ENCODE assay signal across 15 cellular contexts in the genomic region with DNA sequence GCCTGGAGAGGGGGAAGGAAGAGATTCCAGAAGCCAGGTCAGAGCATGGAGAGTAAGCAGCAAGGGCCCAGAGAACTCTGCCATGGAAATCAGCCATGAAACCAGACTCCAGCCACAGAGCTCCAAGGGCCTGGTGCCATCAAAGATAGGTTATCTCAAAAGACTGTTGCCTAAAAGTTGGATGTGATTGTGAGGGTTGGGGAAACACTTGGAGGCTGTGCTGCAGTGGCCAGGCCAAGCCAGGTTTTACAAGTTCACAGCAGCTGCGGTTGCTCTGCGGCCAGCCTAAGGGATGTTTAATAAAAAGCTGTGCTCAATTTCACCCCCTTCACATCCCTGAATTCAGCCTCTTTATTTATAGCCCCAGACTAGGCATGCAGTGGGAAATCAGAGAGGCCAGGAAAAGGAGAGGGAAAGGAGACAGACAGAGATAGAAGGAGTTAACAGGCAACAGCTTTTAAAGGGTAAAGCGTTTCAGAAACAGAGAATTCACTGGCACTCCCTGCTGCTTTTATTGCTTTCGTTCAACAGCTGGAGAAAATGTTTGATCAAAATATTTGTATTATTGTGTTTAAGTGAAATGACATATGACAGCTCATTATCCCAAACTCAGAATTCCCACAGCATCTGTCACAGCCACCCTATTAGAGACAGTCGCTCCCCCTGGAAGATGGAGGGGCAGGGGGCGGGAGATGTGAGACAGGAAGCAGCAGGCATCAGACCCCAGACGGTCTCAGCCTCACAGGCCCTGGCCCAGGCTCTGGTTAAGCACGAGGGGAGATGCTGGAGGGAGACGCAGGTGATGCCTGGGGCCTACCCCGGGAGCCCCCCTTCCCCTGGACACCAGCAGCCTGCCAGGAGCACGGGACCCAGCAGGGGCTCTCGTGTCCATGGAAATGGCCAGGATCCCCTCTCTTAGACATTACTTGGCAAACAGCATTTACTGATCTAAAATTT.
A peak's percentile ranks its signal among the peaks of the same experiment; 100 is the strongest.
DNase-seq lines count a peak whose midpoint lies in the region; ATAC-seq and TF ChIP-seq lines count a peak whose summit lies in the region.
"Had no signal": no experiment of that assay in that cellular context is flagged by ENCODE, and none has a peak within 500 bp of the region (broad histone marks: within the 10 kb centered on the region; RNA-seq: fewer than 3 reads in every experiment).

No MANE protein-coding gene starts in this region.

- in situ Hi-C loops in Panc1 (cut with HindIII; ENCODE audit: low pct_unique_long_range_greater_than_20kb, low sequenced_read_pairs) = no loop called here

- H3K4me2 ChIP-seq in fibroblast of lung (ENCODE audit: extremely low read depth, insufficient read depth, low read length) = peak overlapping the region; percentile 62

- no peak overlapping the region for H2AFZ ChIP-seq in fibroblast of lung (ENCODE audit: low read length)

- H3K9ac ChIP-seq in fibroblast of lung (ENCODE audit: insufficient read depth, low read length) = peak overlapping the region; percentile 25

- H3K36me3 ChIP-seq in Panc1 (ENCODE audit: control insufficient read depth, insufficient read depth, low read length) = no peaks in the 10 kb centered on the region
- H3K36me3 ChIP-seq in fibroblast of lung (ENCODE audit: control insufficient read depth, insufficient read depth, low read length) = no peaks in the 10 kb centered on the region
- no peaks in the 10 kb centered on the region for H3K36me3 ChIP-seq in upper lobe of right lung

- H3K4me3 ChIP-seq in Panc1 (ENCODE audit: low read depth in 2 of 2, low read length in 2 of 2) (no peak overlapping the region), fibroblast of lung (replicated peaks in 1 of 4; ENCODE audit: control extremely low read depth in 1 of 4, insufficient read depth in 1 of 4, low read depth in 3 of 4, low read length in 4 of 4) (no peak overlapping the region), upper lobe of right lung (no peak overlapping the region)
- H3K4me3 ChIP-seq: K562 had no signal

- DNase-seq in Panc1 (ENCODE audit: low read depth, low spot score) = no peak
- peak; percentile 77 to 79 for DNase-seq in fibroblast of lung (ENCODE audit: low read depth in 2 of 2)
- peak; percentile 96 for DNase-seq in myocyte (ENCODE audit: low read depth)
- no peak for DNase-seq in upper lobe of right lung
- DNase-seq in NCI-H128 (lab: John Stamatoyannopoulos, UW; ENCODE audit: unreplicated experiment) = no peak
- DNase-seq: activated CD4-positive, alpha-beta memory T cell treated with anti-CD3 and anti-CD28 coated beads, Interleukin-2, amount 10 ng/mL, durations not matched to agents 7 days and 5 days; activated naive CD8-positive, alpha-beta T cell treated with anti-CD3 and anti-CD28 coated beads, Interleukin-2, amount 10 ng/mL, durations not matched to agents 7 days and 5 days; DMS79 treated with DMSO at 0.1 percent for 48 hours; NCI-H446 treated with DMSO at 0.1 percent for 48 hours; stimulated activated CD4-positive, alpha-beta T cell treated with anti-CD3 and anti-CD28 coated beads, Interleukin-15, amount 100 ng/mL, for 24 hours had no signal

- BruUV-seq in Panc1 (replicated peaks; lab: Mats Ljungman, UMichigan) = no TSS peak

- H3K4me1 ChIP-seq in Panc1 (ENCODE audit: control insufficient read depth, insufficient read depth, low read length) = peaks cover 8% of the 10 kb centered on the region
- H3K4me1 ChIP-seq in fibroblast of lung (ENCODE audit: control insufficient read depth, extremely low read depth, insufficient read depth, low read length) = peaks cover 37% of the 10 kb centered on the region
- H3K4me1 ChIP-seq in upper lobe of right lung = peaks cover 17% of the 10 kb centered on the region

- ATAC-seq in Panc1 (peak; percentile 37; the same call in 1 of the 2 replicates), upper lobe of right lung (no peak), GM19463 (IDR thresholded peaks at IDR 0.05; ENCODE audit: unreplicated experiment) (no peak), GM21619 (IDR thresholded peaks at IDR 0.05; ENCODE audit: unreplicated experiment) (no peak), GM18520 (IDR thresholded peaks at IDR 0.05; ENCODE audit: unreplicated experiment) (no peak)
- ATAC-seq: stimulated activated effector memory CD8-positive, alpha-beta T cell treated with anti-CD3 and anti-CD28 coated beads, Interleukin-12 subunit alpha, Interleukin-12 subunit beta, amount 100 ng/mL, for 72 hours had no signal

- intact Hi-C loops in Panc1 (cut with micrococcal nuclease; ENCODE audit: unreplicated experiment) (no loop called here), upper lobe of right lung (cut with DNase I) (no loop called here)

- no peaks in the 10 kb centered on the region for H4K20me1 ChIP-seq in fibroblast of lung (ENCODE audit: control insufficient read depth, extremely low read depth, insufficient read depth, low read length)

- H3K27me3 ChIP-seq in Panc1 (ENCODE audit: control insufficient read depth, insufficient read depth, low read length) (no peaks in the 10 kb centered on the region), fibroblast of lung (ENCODE audit: control insufficient read depth, insufficient read depth, low read length) (no peaks in the 10 kb centered on the region), upper lobe of right lung (no peaks in the 10 kb centered on the region)

- H3K9me3 ChIP-seq in Panc1 (ENCODE audit: control insufficient read depth, insufficient read depth, low read depth, low read length) (no peaks in the 10 kb centered on the region), fibroblast of lung (ENCODE audit: control insufficient read depth, insufficient read depth, low read depth, low read length) (no peaks in the 10 kb centered on the region), upper lobe of right lung (no peaks in the 10 kb centered on the region)

- CTCF ChIA-PET in Panc1 (lab: Charles Lee) = interaction anchor here (0.6 kb wide), 1 partner anchor 499 kb away, joined by 3 read pairs; no protein-coding TSS in a partner anchor

- H3K27ac ChIP-seq in Panc1 (ENCODE audit: low read length) (no peak overlapping the region), fibroblast of lung (ENCODE audit: insufficient read depth, low read length) (peak overlapping the region; percentile 74), upper lobe of right lung (peak overlapping the region; percentile 30)

- TF ChIP-seq CTCF in Panc1 (IDR thresholded peaks at IDR 0.05) (no peak), fibroblast of lung (conservative IDR thresholded peaks at IDR 0.05 in 1 of 2, IDR thresholded peaks at IDR 0.05 in 1 of 2; ENCODE audit: low read depth in 1 of 2, low read length in 2 of 2) (no peak), upper lobe of right lung (IDR thresholded peaks at IDR 0.05) (no peak)

- no peaks in the 10 kb centered on the region for H3K79me2 ChIP-seq in fibroblast of lung (ENCODE audit: control insufficient read depth, insufficient read depth, low read length)

- POLR2A ChIA-PET in Panc1 (lab: Charles Lee) = no interaction called here

Comparison
In these comparisons a context has a peak if more than half of its experiments do, and no peak if none do; other contexts are left out.
1. DNase-seq: peak in fibroblast of lung (2 of 2) and myocyte (single experiment); none in Panc1 (single experiment), upper lobe of right lung (single experiment) and NCI-H128 (single experiment).